Comparison of ENCODE assay signal across 13 cellular contexts in the genomic region with DNA sequence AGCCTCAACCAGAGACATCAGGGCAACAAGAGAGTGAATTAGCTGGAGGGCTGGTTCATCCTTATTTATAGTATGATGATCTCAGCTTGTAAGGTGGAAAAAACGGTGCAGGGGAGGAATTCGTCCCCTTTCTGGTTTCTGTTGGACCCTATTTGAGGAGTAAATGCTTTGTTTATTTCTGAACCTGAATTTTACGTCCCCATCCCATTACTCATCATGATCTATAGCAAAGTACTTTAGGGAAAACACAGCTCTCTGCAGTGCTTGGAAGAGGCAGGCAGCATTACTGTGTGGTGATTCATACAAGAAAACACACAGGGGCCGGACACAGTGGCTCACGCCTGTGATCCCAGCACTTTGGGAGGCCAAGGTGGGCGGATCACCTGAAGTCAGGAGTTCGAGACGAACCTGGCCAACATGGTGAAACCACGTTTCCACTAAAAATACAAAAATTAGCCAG. TPM values are rescaled to one million over a fixed set of nuclear protein-coding genes. Genes with fewer than 3 reads are reported as not detected.
DNase-seq lines count a peak whose midpoint lies in the region; ATAC-seq and TF ChIP-seq lines count a peak whose summit lies in the region.
"Had no signal": no experiment of that assay in that cellular context is flagged by ENCODE, and none has a peak within 500 bp of the region (broad histone marks: within the 10 kb centered on the region; RNA-seq: fewer than 3 reads in every experiment).

No MANE protein-coding gene starts in this region.

- H3K9ac ChIP-seq in skeletal muscle satellite cell (ENCODE audit: low read depth, low read length) = no peak overlapping the region

- H3K27me3 ChIP-seq in skeletal muscle satellite cell (ENCODE audit: control insufficient read depth, insufficient read depth, low read length) = peaks cover 1% of the 10 kb centered on the region

- peak; percentile 96 for ATAC-seq in SK-N-SH treated with all-trans-retinoic acid at 6 μM for 48 hours
- no peak for ATAC-seq in HG02678 (IDR thresholded peaks at IDR 0.05; ENCODE audit: unreplicated experiment)
- ATAC-seq: naive thymus-derived CD8-positive, alpha-beta T cell had no signal

- H3K4me1 ChIP-seq in skeletal muscle satellite cell (ENCODE audit: control insufficient read depth, insufficient read depth, low read length) = peaks cover 4% of the 10 kb centered on the region

- peak; percentile 66 for DNase-seq in GM04504 (ENCODE audit: low read depth)
- peak; percentile 90 for DNase-seq in fibroblast of the aortic adventitia (ENCODE audit: low read depth)
- DNase-seq in SKM-1 treated with dmso at 0.1 percent for 144 hours (lab: John Stamatoyannopoulos, UW; ENCODE audit: unreplicated experiment) = no peak
- DNase-seq in NCI-H187 (lab: John Stamatoyannopoulos, UW) = no peak
- DNase-seq in SKM-1 (lab: John Stamatoyannopoulos, UW; ENCODE audit: unreplicated experiment) = no peak
- DNase-seq: effector CD8-positive, alpha-beta T cell; naive thymus-derived CD8-positive, alpha-beta T cell; NCI-H2029; stimulated activated CD4-positive, alpha-beta T cell treated with anti-CD3 and anti-CD28 coated beads, Interleukin-12 subunit alpha, Interleukin-12 subunit beta, amount 100 ng/mL, for 4 hours had no signal

- H3K4me3 ChIP-seq in fibroblast of the aortic adventitia (ENCODE audit: low read depth, low read length) = no peak overlapping the region
- H3K4me3 ChIP-seq in skeletal muscle satellite cell (ENCODE audit: low read length) = no peak overlapping the region

- H3K36me3 ChIP-seq in skeletal muscle satellite cell (ENCODE audit: insufficient read depth, low read length) = no peaks in the 10 kb centered on the region

- H3K9me3 ChIP-seq in skeletal muscle satellite cell (replicated peaks; ENCODE audit: low read length) = no peaks in the 10 kb centered on the region

- H3K4me2 ChIP-seq in skeletal muscle satellite cell (ENCODE audit: low read length) = peak overlapping the region; percentile 37

- TF ChIP-seq CTCF in fibroblast of the aortic adventitia (IDR thresholded peaks at IDR 0.05; ENCODE audit: insufficient read depth, low read length) = no peak

TF ChIP-seq in SK-N-SH treated with all-trans-retinoic acid at 6 μM for 48 hours, 23 proteins besides CTCF, POLR2A, EP300 and RAD21:
- TF ChIP-seq TSHZ2 (CRISPR knock-in tag; IDR thresholded peaks at IDR 0.05) = no peak
- no peak for TF ChIP-seq ZNF565 (CRISPR knock-in tag; conservative IDR thresholded peaks at IDR 0.05; ENCODE audit: low read depth)
- no peak for TF ChIP-seq ZFP3 (CRISPR knock-in tag; IDR thresholded peaks at IDR 0.05)
- no peak for TF ChIP-seq BACH2 (CRISPR knock-in tag; IDR thresholded peaks at IDR 0.05; ENCODE audit: borderline replicate concordance)
- TF ChIP-seq ESRRG (CRISPR knock-in tag; IDR thresholded peaks at IDR 0.05) = no peak
- TF ChIP-seq ISL1 (CRISPR knock-in tag; IDR thresholded peaks at IDR 0.05) = peak; percentile 74
- TF ChIP-seq CREB5 (CRISPR knock-in tag; IDR thresholded peaks at IDR 0.05; ENCODE audit: low read depth) = no peak
- TF ChIP-seq CSRNP3 (CRISPR knock-in tag; IDR thresholded peaks at IDR 0.05) = no peak
- TF ChIP-seq ZNF8 (CRISPR knock-in tag; IDR thresholded peaks at IDR 0.05) = no peak
TF ChIP-seq in SK-N-SH treated with all-trans-retinoic acid at 6 μM for 48 hours: peak in this region for 1.

RNA-seq across cellular contexts. Expression of gene VAT1L, which starts 8.0 kb away (rescaled TPM):
- 4.6 and 12.2 TPM in 2 replicates for total RNA-seq in fibroblast of the aortic adventitia (ENCODE audit: low replicate concordance)
- not detected in 2 replicates for total RNA-seq in skeletal muscle satellite cell (2012; rRNA removed)
- total RNA-seq: activated CD8-positive, alpha-beta memory T cell treated with anti-CD3 and anti-CD28 coated beads for 36 hours; naive thymus-derived CD8-positive, alpha-beta T cell had no signal

RNA-seq across cellular contexts. Expression of gene NUDT7, which starts 58.1 kb away (rescaled TPM):
- total RNA-seq in fibroblast of the aortic adventitia (ENCODE audit: low replicate concordance) = 5.8 and 9.2 TPM in 2 replicates
- 4.3 and 6.8 TPM in 2 replicates for total RNA-seq in skeletal muscle satellite cell (2012; rRNA removed)

Comparison
In these comparisons a context has a peak if more than half of its experiments do, and no peak if none do; other contexts are left out.
1. DNase-seq: peak in GM04504 (single experiment) and fibroblast of the aortic adventitia (single experiment); none in SKM-1 treated with dmso at 0.1 percent for 144 hours (single experiment), NCI-H187 (0 of 2) and SKM-1 (single experiment).